Comparison of ENCODE assay signal across 16 cellular contexts in genomic region chr4:139189417-139189749, GRCh38.
"Had no signal": no experiment of that assay in that cellular context is flagged by ENCODE, and none has a peak within 500 bp of the region (broad histone marks: within the 10 kb centered on the region; RNA-seq: fewer than 3 reads in every experiment).

No MANE protein-coding gene starts in this region.

- H3K36me3 ChIP-seq: brain microvascular endothelial cell, esophagus muscularis mucosa, ovary, thoracic aorta had no signal

- H3K9me3 Mint-ChIP-seq: activated naive CD8-positive, alpha-beta T cell treated with anti-CD3 and anti-CD28 coated beads for 36 hours; activated T-cell treated with anti-CD3 and anti-CD28 coated beads, Interleukin-2, amount 50 U/mL, for 4 hours; natural killer cell treated with Interleukin-12 subunit alpha and Interleukin-12 subunit beta and Interleukin-15 and Interleukin-18, amount 100 ng/mL, for 72 hours; stimulated activated naive CD8-positive, alpha-beta T cell treated with anti-CD3 and anti-CD28 coated beads, Interleukin-15, Interleukin-2, amounts not matched to agents 100 ng/mL and 50 ng/mL, for 24 hours had no signal

- H3K4me3 Mint-ChIP-seq: activated CD8-positive, alpha-beta memory T cell treated with anti-CD3 and anti-CD28 coated beads, Interleukin-2, amount 10 ng/mL, durations not matched to agents 7 days and 5 days; activated naive CD8-positive, alpha-beta T cell treated with anti-CD3 and anti-CD28 coated beads for 36 hours; activated T-cell treated with anti-CD3 and anti-CD28 coated beads, Interleukin-2, amount 50 U/mL, for 4 hours; natural killer cell treated with Interleukin-12 subunit alpha and Interleukin-12 subunit beta and Interleukin-15 and Interleukin-18, amount 100 ng/mL, for 72 hours; stimulated activated naive CD8-positive, alpha-beta T cell treated with anti-CD3 and anti-CD28 coated beads, Interleukin-15, Interleukin-2, amounts not matched to agents 100 ng/mL and 50 ng/mL, for 24 hours had no signal

- H3K27me3 Mint-ChIP-seq: stimulated activated naive CD8-positive, alpha-beta T cell treated with anti-CD3 and anti-CD28 coated beads, Interleukin-15, Interleukin-2, amounts not matched to agents 100 ng/mL and 50 ng/mL, for 24 hours had no signal

- H3K27ac ChIP-seq: brain microvascular endothelial cell, esophagus muscularis mucosa, ovary, thoracic aorta had no signal

- DNase-seq: activated CD4-positive, alpha-beta T cell treated with anti-CD3 and anti-CD28 coated beads, Interleukin-2, amount 50 U/mL, for 48 hours; activated CD8-positive, alpha-beta memory T cell treated with anti-CD3 and anti-CD28 coated beads, Interleukin-2, amount 10 ng/mL, durations not matched to agents 7 days and 5 days; activated gamma-delta T cell; activated naive CD8-positive, alpha-beta T cell treated with anti-CD3 and anti-CD28 coated beads for 36 hours; activated T-cell treated with anti-CD3 and anti-CD28 coated beads, Interleukin-2, amount 50 U/mL, for 4 hours; brain microvascular endothelial cell; glutamatergic neuron; mammary epithelial cell; ovary; stimulated activated CD4-positive, alpha-beta T cell treated with anti-CD3 and anti-CD28 coated beads, Interleukin-2, amount 100 ng/mL, for 48 hours; T-helper 2 cell had no signal

- H3K4me1 ChIP-seq: esophagus muscularis mucosa had no signal

- ATAC-seq: activated CD4-positive, CD25-positive, alpha-beta regulatory T cell treated with anti-CD3 and anti-CD28 coated beads, Interleukin-2, amount 50 U/mL, for 24 hours; activated CD8-positive, alpha-beta memory T cell treated with anti-CD3 and anti-CD28 coated beads, Interleukin-2, amount 10 ng/mL, durations not matched to agents 7 days and 5 days; activated T-cell treated with anti-CD3 and anti-CD28 coated beads, Interleukin-2, amount 50 U/mL, for 4 hours; natural killer cell treated with Interleukin-12 subunit alpha and Interleukin-12 subunit beta and Interleukin-15 and Interleukin-18, amount 100 ng/mL, for 72 hours had no signal

- H3K4me1 Mint-ChIP-seq: activated naive CD8-positive, alpha-beta T cell treated with anti-CD3 and anti-CD28 coated beads for 36 hours had no signal

- H3K36me3 Mint-ChIP-seq: activated CD8-positive, alpha-beta memory T cell treated with anti-CD3 and anti-CD28 coated beads, Interleukin-2, amount 10 ng/mL, durations not matched to agents 7 days and 5 days; activated naive CD8-positive, alpha-beta T cell treated with anti-CD3 and anti-CD28 coated beads for 36 hours; natural killer cell treated with Interleukin-12 subunit alpha and Interleukin-12 subunit beta and Interleukin-15 and Interleukin-18, amount 100 ng/mL, for 72 hours had no signal

- H3K27me3 ChIP-seq: brain microvascular endothelial cell, esophagus muscularis mucosa, ovary had no signal

- H3K9me3 ChIP-seq: esophagus muscularis mucosa, ovary, thoracic aorta had no signal

- H3K27ac Mint-ChIP-seq: activated CD8-positive, alpha-beta memory T cell treated with anti-CD3 and anti-CD28 coated beads, Interleukin-2, amount 10 ng/mL, durations not matched to agents 7 days and 5 days; activated naive CD8-positive, alpha-beta T cell treated with anti-CD3 and anti-CD28 coated beads for 36 hours; natural killer cell treated with Interleukin-12 subunit alpha and Interleukin-12 subunit beta and Interleukin-15 and Interleukin-18, amount 100 ng/mL, for 72 hours; stimulated activated naive CD8-positive, alpha-beta T cell treated with anti-CD3 and anti-CD28 coated beads, Interleukin-15, Interleukin-2, amounts not matched to agents 100 ng/mL and 50 ng/mL, for 24 hours had no signal

- H3K4me3 ChIP-seq: esophagus muscularis mucosa, ovary, thoracic aorta had no signal
